ENCODE assay signal across 8 cellular contexts in the genomic region with DNA sequence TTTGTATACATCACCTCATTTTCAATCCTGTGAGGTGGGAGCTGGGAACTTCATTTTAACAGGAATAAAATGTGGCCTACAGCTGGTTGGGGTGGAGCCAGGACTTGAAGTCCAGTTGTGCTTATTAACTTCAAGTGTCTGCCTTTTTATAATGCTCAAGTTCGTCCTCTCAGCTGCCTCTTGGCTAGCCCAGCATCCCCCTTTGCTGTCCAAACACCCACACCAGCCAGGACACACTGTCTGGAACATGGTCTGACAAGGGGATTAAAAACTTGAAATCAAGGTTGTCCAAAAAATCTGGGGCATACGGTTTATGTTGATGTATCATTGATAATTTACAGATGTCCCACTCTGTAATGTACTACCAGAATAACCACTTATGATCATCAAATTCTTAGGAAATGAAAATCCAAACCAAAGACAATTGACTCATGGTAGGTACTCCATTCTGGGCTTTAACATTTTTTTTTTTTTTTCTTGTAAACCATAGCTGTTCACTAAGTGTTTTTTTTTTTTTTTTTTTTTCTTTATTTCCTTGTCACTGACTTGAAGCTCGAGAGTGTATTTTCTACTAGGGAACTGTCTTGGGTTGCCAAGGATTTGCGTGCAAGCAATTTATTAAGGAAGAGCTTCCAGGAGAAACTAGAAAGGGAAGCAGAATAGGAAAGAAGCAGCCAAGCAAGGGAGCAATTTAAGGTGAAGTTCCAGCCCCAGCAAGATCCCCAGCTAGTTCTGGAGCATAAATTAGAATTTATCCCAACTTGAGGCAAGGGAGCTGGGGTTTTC.
DNase-seq lines count a peak whose midpoint lies in the region; ATAC-seq and TF ChIP-seq lines count a peak whose summit lies in the region.

No MANE protein-coding gene starts in this region.

- peaks cover 12% of the 10 kb centered on the region for H3K36me3 Mint-ChIP-seq in activated CD8-positive, alpha-beta memory T cell treated with anti-CD3 and anti-CD28 coated beads, Interleukin-2, amount 10 ng/mL, durations not matched to agents 7 days and 5 days
- H3K36me3 Mint-ChIP-seq in activated CD4-positive, alpha-beta memory T cell treated with anti-CD3 and anti-CD28 coated beads for 36 hours: no peaks in the 10 kb centered on the region
- H3K36me3 Mint-ChIP-seq in glutamatergic neuron (ENCODE audit: unreplicated experiment): peaks cover 8% of the 10 kb centered on the region

- H3K27me3 Mint-ChIP-seq in activated CD8-positive, alpha-beta memory T cell treated with anti-CD3 and anti-CD28 coated beads, Interleukin-2, amount 10 ng/mL, durations not matched to agents 7 days and 5 days: no peaks in the 10 kb centered on the region
- no peaks in the 10 kb centered on the region for H3K27me3 Mint-ChIP-seq in activated CD4-positive, alpha-beta memory T cell treated with anti-CD3 and anti-CD28 coated beads for 36 hours
- H3K27me3 Mint-ChIP-seq in glutamatergic neuron (ENCODE audit: unreplicated experiment): peaks cover 4% of the 10 kb centered on the region

- no peak overlapping the region for H2AFZ ChIP-seq in Karpas-422 (ENCODE audit: low read length)

- no peaks in the 10 kb centered on the region for H3K79me2 ChIP-seq in Karpas-422 (ENCODE audit: low read length)

- DNase-seq in activated CD8-positive, alpha-beta memory T cell treated with anti-CD3 and anti-CD28 coated beads, Interleukin-2, amount 10 ng/mL, durations not matched to agents 7 days and 5 days: no peak
- DNase-seq in activated CD8-positive, alpha-beta memory T cell treated with anti-CD3 and anti-CD28 coated beads, Interleukin-2, amount 50 U/mL, for 48 hours: no peak
- DNase-seq in activated CD4-positive, alpha-beta memory T cell treated with anti-CD3 and anti-CD28 coated beads for 36 hours: no peak
- no peak for DNase-seq in glutamatergic neuron
- DNase-seq in psoas muscle: peak; percentile 36 to 55
- DNase-seq in Karpas-422: no peak
- no peak for DNase-seq in NCI-H128 (lab: John Stamatoyannopoulos, UW; ENCODE audit: unreplicated experiment)

- intact Hi-C loops in activated CD4-positive, alpha-beta memory T cell treated with anti-CD3 and anti-CD28 coated beads for 36 hours (cut with micrococcal nuclease): loop anchor here (1.0 to 2.0 kb wide), 3 partner anchors 18 to 82 kb away; no protein-coding TSS in a partner anchor
- intact Hi-C loops in psoas muscle (cut with DNase I): loop anchor here in 1 of 2 donors (5.0 kb wide), 1 partner anchor 75 kb away; no protein-coding TSS in a partner anchor

- H4K20me1 ChIP-seq in Karpas-422 (ENCODE audit: insufficient read depth, low read depth, low read length): no peaks in the 10 kb centered on the region

- peaks cover 7% of the 10 kb centered on the region for H3K9me3 Mint-ChIP-seq in activated CD8-positive, alpha-beta memory T cell treated with anti-CD3 and anti-CD28 coated beads, Interleukin-2, amount 10 ng/mL, durations not matched to agents 7 days and 5 days (ENCODE audit: low read depth)
- peaks cover 14% of the 10 kb centered on the region for H3K9me3 Mint-ChIP-seq in activated CD4-positive, alpha-beta memory T cell treated with anti-CD3 and anti-CD28 coated beads for 36 hours
- peaks cover 4% of the 10 kb centered on the region for H3K9me3 Mint-ChIP-seq in glutamatergic neuron (ENCODE audit: unreplicated experiment)

- ATAC-seq in activated CD8-positive, alpha-beta memory T cell treated with anti-CD3 and anti-CD28 coated beads, Interleukin-2, amount 10 ng/mL, durations not matched to agents 7 days and 5 days: no peak
- peak; percentile 29 to 60 (median 38) for ATAC-seq in psoas muscle
- no peak for ATAC-seq in HG02610 (IDR thresholded peaks at IDR 0.05; ENCODE audit: unreplicated experiment)

- peaks cover 29% of the 10 kb centered on the region for H3K4me1 Mint-ChIP-seq in activated CD8-positive, alpha-beta memory T cell treated with anti-CD3 and anti-CD28 coated beads, Interleukin-2, amount 10 ng/mL, durations not matched to agents 7 days and 5 days
- H3K4me1 Mint-ChIP-seq in activated CD4-positive, alpha-beta memory T cell treated with anti-CD3 and anti-CD28 coated beads for 36 hours (ENCODE audit: low read depth): peaks cover 44% of the 10 kb centered on the region
- peaks cover 7% of the 10 kb centered on the region for H3K4me1 Mint-ChIP-seq in glutamatergic neuron (ENCODE audit: low read depth, unreplicated experiment)

- CTCF ChIA-PET in activated CD8-positive, alpha-beta memory T cell treated with anti-CD3 and anti-CD28 coated beads, Interleukin-2, amount 10 ng/mL, durations not matched to agents 7 days and 5 days (lab: Charles Lee): interaction anchor here (2.4 to 2.8 kb wide), 2 partner anchors 19 to 21 kb away, joined by 10 read pairs; no protein-coding TSS in a partner anchor
- CTCF ChIA-PET in activated CD4-positive, alpha-beta memory T cell treated with anti-CD3 and anti-CD28 coated beads for 36 hours (lab: Charles Lee): interaction anchor here (0.6 to 2.0 kb wide), 2 partner anchors 19 to 47 kb away, joined by 3 to 6 read pairs; no protein-coding TSS in a partner anchor

- H3K4me3 ChIP-seq in psoas muscle: peak overlapping the region; percentile 82
- H3K4me3 ChIP-seq in Karpas-422 (ENCODE audit: low read length): no peak overlapping the region

- POLR2A ChIA-PET in activated CD4-positive, alpha-beta memory T cell treated with anti-CD3 and anti-CD28 coated beads for 36 hours (lab: Charles Lee): interaction anchor here (0.7 to 3.4 kb wide), 7 partner anchors 19 to 554 kb away, joined by 3 to 15 read pairs (median 5); a partner anchor contains a TSS

- H3K27ac ChIP-seq in psoas muscle (peak overlapping the region; percentile 72), Karpas-422 (ENCODE audit: low read length) (no peak overlapping the region)

- no peak overlapping the region for H3K4me2 ChIP-seq in Karpas-422 (ENCODE audit: low read depth, low read length, poor library complexity, severe bottlenecking)

- H3K9ac ChIP-seq in Karpas-422 (ENCODE audit: low read length): no peak overlapping the region

- peak overlapping the region; percentile 75 for H3K27ac Mint-ChIP-seq in activated CD8-positive, alpha-beta memory T cell treated with anti-CD3 and anti-CD28 coated beads, Interleukin-2, amount 10 ng/mL, durations not matched to agents 7 days and 5 days
- H3K27ac Mint-ChIP-seq in activated CD4-positive, alpha-beta memory T cell treated with anti-CD3 and anti-CD28 coated beads for 36 hours: peak overlapping the region; percentile 81
- H3K27ac Mint-ChIP-seq in glutamatergic neuron (ENCODE audit: unreplicated experiment): peak overlapping the region; percentile 59

- H3K36me3 ChIP-seq in psoas muscle (ENCODE audit: insufficient read depth in 1 of 2, low read depth in 1 of 2): no peaks in the 10 kb centered on the region
- no peaks in the 10 kb centered on the region for H3K36me3 ChIP-seq in Karpas-422 (ENCODE audit: insufficient read depth, low read length)

- TF ChIP-seq CTCF in glutamatergic neuron (IDR thresholded peaks at IDR 0.05; ENCODE audit: partially characterized antibody, unreplicated experiment) (no peak), psoas muscle (IDR thresholded peaks at IDR 0.05) (no peak)

- 31 to 50% (median 31%) methylated on average over 4 of the region's 4 CpGs for WGBS in psoas muscle, 3 donors

- peaks cover 4% of the 10 kb centered on the region for H3K4me1 ChIP-seq in psoas muscle
- H3K4me1 ChIP-seq in Karpas-422 (ENCODE audit: low read length): peaks cover 15% of the 10 kb centered on the region

- H3K9me3 ChIP-seq in psoas muscle (no peaks in the 10 kb centered on the region), Karpas-422 (ENCODE audit: low read length) (no peaks in the 10 kb centered on the region)

- peak overlapping the region; percentile 55 for H3K4me3 Mint-ChIP-seq in activated CD8-positive, alpha-beta memory T cell treated with anti-CD3 and anti-CD28 coated beads, Interleukin-2, amount 10 ng/mL, durations not matched to agents 7 days and 5 days
- peak overlapping the region; percentile 64 for H3K4me3 Mint-ChIP-seq in activated CD4-positive, alpha-beta memory T cell treated with anti-CD3 and anti-CD28 coated beads for 36 hours
- H3K4me3 Mint-ChIP-seq in glutamatergic neuron (ENCODE audit: unreplicated experiment): peak overlapping the region; percentile 79

- H3K9me2 ChIP-seq in Karpas-422 (replicated peaks; ENCODE audit: insufficient read depth, low read length): no peaks in the 10 kb centered on the region

- H3K27me3 ChIP-seq in psoas muscle (ENCODE audit: insufficient read depth in 3 of 3, low read length in 2 of 3): no peaks in the 10 kb centered on the region
- H3K27me3 ChIP-seq in Karpas-422 (ENCODE audit: low read length): no peaks in the 10 kb centered on the region; the same call in 1 of the 2 replicates

Comparison
In these comparisons a context has a peak if more than half of its experiments do, and no peak if none do; other contexts are left out.
1. ATAC-seq: peak in psoas muscle (4 of 4); none in activated CD8-positive, alpha-beta memory T cell treated with anti-CD3 and anti-CD28 coated beads, Interleukin-2, amount 10 ng/mL, durations not matched to agents 7 days and 5 days (single experiment) and HG02610 (single experiment).
2. DNase-seq: peak in psoas muscle (2 of 2); none in activated CD8-positive, alpha-beta memory T cell treated with anti-CD3 and anti-CD28 coated beads, Interleukin-2, amount 10 ng/mL, durations not matched to agents 7 days and 5 days (single experiment), activated CD8-positive, alpha-beta memory T cell treated with anti-CD3 and anti-CD28 coated beads, Interleukin-2, amount 50 U/mL, for 48 hours (single experiment), activated CD4-positive, alpha-beta memory T cell treated with anti-CD3 and anti-CD28 coated beads for 36 hours (single experiment), glutamatergic neuron (single experiment), Karpas-422 (single experiment) and NCI-H128 (single experiment).
3. Peak in every context shown above with its lines, with median percentiles within 50 percentile points of each other: H3K27ac Mint-ChIP-seq and H3K4me3 Mint-ChIP-seq.